28 cellular contexts compared by ENCODE assay signal in the genomic region with DNA sequence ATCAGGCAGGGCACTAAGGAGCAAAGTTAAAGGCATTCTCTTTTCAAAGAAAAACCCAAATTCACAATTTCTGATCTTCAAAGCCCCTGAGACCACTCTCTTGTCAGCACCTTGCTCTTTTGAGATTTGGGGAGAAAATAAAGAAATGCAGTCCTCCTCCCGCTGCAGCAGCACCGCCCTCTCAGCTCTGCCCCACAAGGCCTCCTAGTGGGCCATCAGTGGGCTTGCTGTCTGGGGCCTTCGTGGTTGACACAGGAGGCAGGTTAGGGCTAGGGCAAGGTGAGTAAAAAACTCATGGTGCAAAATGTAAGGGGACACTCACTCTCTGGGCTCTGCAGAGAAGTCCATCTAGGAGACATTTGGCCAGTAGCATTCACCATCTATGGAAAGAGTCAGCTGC.
"Had no signal": no experiment of that assay in that cellular context is flagged by ENCODE, and none has a peak within 500 bp of the region (broad histone marks: within the 10 kb centered on the region; RNA-seq: fewer than 3 reads in every experiment).

No MANE protein-coding gene starts in this region.

- H3K27me3 ChIP-seq: colonic mucosa, foreskin keratinocyte, gastrocnemius medialis, gastroesophageal sphincter, hepatocyte had no signal

- H2AFZ ChIP-seq: hepatocyte had no signal

- H3K9me3 Mint-ChIP-seq: dendritic cell treated with granulocyte-macrophage colony-stimulating factor and Interleukin-4, amounts not matched to agents 40 ng/mL and 50 ng/mL, for 4 days; effector memory CD8-positive, alpha-beta T cell had no signal

- H3K79me2 ChIP-seq: hepatocyte had no signal

- ATAC-seq: effector memory CD8-positive, alpha-beta T cell; esophagus mucosa; foreskin keratinocyte; gastrocnemius medialis; gastroesophageal sphincter; heart left ventricle; heart right ventricle had no signal

- H3K36me3 ChIP-seq: colonic mucosa, esophagus muscularis mucosa, esophagus squamous epithelium, gastrocnemius medialis, gastroesophageal sphincter, heart left ventricle, heart right ventricle had no signal

- FAIRE-seq: colon, endometrium, endothelial cell of umbilical vein, frontal cortex had no signal

- DNase-seq: colonic mucosa; cortex of kidney; dermis blood vessel endothelial cell; dorsolateral prefrontal cortex; effector CD4-positive, alpha-beta T cell; effector CD8-positive, alpha-beta T cell; effector memory CD4-positive, alpha-beta T cell; effector memory CD8-positive, alpha-beta T cell; erythroblast; esophagus squamous epithelium; foreskin fibroblast; foreskin keratinocyte; gastrocnemius medialis; glutamatergic neuron; head of caudate nucleus; heart left ventricle; heart right ventricle had no signal

- H3K4me3 ChIP-seq: colonic mucosa, coronary artery, dorsolateral prefrontal cortex, esophagus muscularis mucosa, esophagus squamous epithelium, gastrocnemius medialis, gastroesophageal sphincter, heart left ventricle, heart right ventricle, hepatocyte had no signal

- H3K4me1 ChIP-seq: colonic mucosa, gastrocnemius medialis had no signal

- H3K4me3 Mint-ChIP-seq: dendritic cell treated with granulocyte-macrophage colony-stimulating factor and Interleukin-4, amounts not matched to agents 40 ng/mL and 50 ng/mL, for 4 days; effector memory CD8-positive, alpha-beta T cell had no signal

- H3K4me2 ChIP-seq: hepatocyte had no signal

- H3K9me3 ChIP-seq: colonic mucosa, esophagus muscularis mucosa, esophagus squamous epithelium, gastrocnemius medialis, gastroesophageal sphincter, heart left ventricle, heart right ventricle had no signal

- H3K27ac ChIP-seq: colonic mucosa, coronary artery, dorsolateral prefrontal cortex, epithelial cell of prostate, esophagus muscularis mucosa, esophagus squamous epithelium, foreskin keratinocyte, gastrocnemius medialis, gastroesophageal sphincter, heart left ventricle, heart right ventricle, hepatocyte had no signal

- H3K27ac Mint-ChIP-seq: dendritic cell treated with granulocyte-macrophage colony-stimulating factor and Interleukin-4, amounts not matched to agents 40 ng/mL and 50 ng/mL, for 4 days; effector memory CD8-positive, alpha-beta T cell had no signal
